Comparison of ENCODE assay signal across 24 cellular contexts in the genomic region with DNA sequence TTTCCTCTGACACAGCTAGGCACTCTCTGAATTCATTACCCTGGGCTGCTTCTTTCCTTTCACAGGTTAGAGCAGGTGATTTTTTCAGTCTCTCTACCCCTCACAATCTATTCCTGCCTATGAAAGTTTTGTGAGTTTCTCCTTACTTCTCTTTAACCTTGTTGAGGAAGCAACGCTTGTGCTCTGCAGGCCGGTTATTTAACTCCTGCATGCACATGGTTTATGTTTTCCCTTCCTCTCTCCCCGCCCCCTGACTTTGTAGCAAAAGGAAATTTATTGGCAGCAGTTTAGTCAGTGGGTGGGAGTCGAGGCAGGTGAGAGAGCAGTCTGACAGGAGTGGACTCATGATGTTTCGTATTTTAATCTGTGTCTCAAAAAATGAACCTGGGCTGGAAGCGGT.
"Had no signal": no experiment of that assay in that cellular context is flagged by ENCODE, and none has a peak within 500 bp of the region (broad histone marks: within the 10 kb centered on the region; RNA-seq: fewer than 3 reads in every experiment).

No MANE protein-coding gene starts in this region.

- H2AFZ ChIP-seq: neural progenitor cell, parathyroid adenoma had no signal

- H3K9ac ChIP-seq: neural progenitor cell, parathyroid adenoma had no signal

- H3K79me2 ChIP-seq: parathyroid adenoma had no signal

- H3K4me3 ChIP-seq: lower lobe of right lung, neural progenitor cell, psoas muscle, skin epidermis, suprapubic skin, transverse colon, upper lobe of left lung, vagina had no signal

- H3K36me3 ChIP-seq: lower lobe of right lung, neural progenitor cell, neutrophil, suprapubic skin, transverse colon, upper lobe of left lung, vagina had no signal

- FAIRE-seq: keratinocyte had no signal

- H3K27me3 ChIP-seq: neural progenitor cell, neutrophil, suprapubic skin, transverse colon, upper lobe of left lung, vagina had no signal

- DNase-seq: kidney glomerular epithelial cell; left cardiac atrium; lower lobe of right lung; mammary epithelial cell; mesenchymal stem cell; naive thymus-derived CD8-positive, alpha-beta T cell; occipital lobe; psoas muscle; stimulated activated CD4-positive, alpha-beta T cell treated with anti-CD3 and anti-CD28 coated beads, Interleukin-12 subunit alpha, Interleukin-12 subunit beta, amount 100 ng/mL, for 4 hours; stimulated activated CD4-positive, alpha-beta T cell treated with anti-CD3 and anti-CD28 coated beads, Interleukin-15, amount 100 ng/mL, for 24 hours; stimulated activated CD4-positive, alpha-beta T cell treated with anti-CD3 and anti-CD28 coated beads, Interleukin-2, amount 100 ng/mL, for 24 hours; stimulated activated CD4-positive, alpha-beta T cell treated with anti-CD3 and anti-CD28 coated beads, Interleukin-4, amount 100 ng/mL, for 1 hour; stimulated activated naive B cell treated with anti-CD40 and anti-IgM and Interleukin-4, amounts not matched to agents 10 μg/mL and 1 μg/mL and 100 μg/mL, for 72 hours; stimulated activated naive CD8-positive, alpha-beta T cell treated with anti-CD3 and anti-CD28 coated beads, Interleukin-15, Interleukin-2, amounts not matched to agents 100 U/mL and 50 U/mL, for 24 hours; transverse colon; upper lobe of left lung had no signal

- H3K4me1 ChIP-seq: lower lobe of right lung, neural progenitor cell, parathyroid adenoma, suprapubic skin, upper lobe of left lung, vagina had no signal

- H3K27ac ChIP-seq: lower lobe of right lung, neural progenitor cell, neutrophil, parathyroid adenoma, psoas muscle, suprapubic skin, upper lobe of left lung, vagina had no signal

- H3K4me2 ChIP-seq: neural progenitor cell had no signal

- H3K9me3 ChIP-seq: lower lobe of right lung, neutrophil, psoas muscle, suprapubic skin, transverse colon, vagina had no signal

- ATAC-seq: left cardiac atrium; left lobe of liver; lower lobe of right lung; naive thymus-derived CD8-positive, alpha-beta T cell; psoas muscle; stimulated activated naive B cell treated with anti-CD40 and anti-IgM and Interleukin-4, amounts not matched to agents 10 μg/mL and 1 μg/mL and 100 μg/mL, for 72 hours; stimulated activated naive CD8-positive, alpha-beta T cell treated with anti-CD3 and anti-CD28 coated beads, Interleukin-15, Interleukin-2, amounts not matched to agents 100 U/mL and 50 U/mL, for 24 hours had no signal
